In the genomic region with DNA sequence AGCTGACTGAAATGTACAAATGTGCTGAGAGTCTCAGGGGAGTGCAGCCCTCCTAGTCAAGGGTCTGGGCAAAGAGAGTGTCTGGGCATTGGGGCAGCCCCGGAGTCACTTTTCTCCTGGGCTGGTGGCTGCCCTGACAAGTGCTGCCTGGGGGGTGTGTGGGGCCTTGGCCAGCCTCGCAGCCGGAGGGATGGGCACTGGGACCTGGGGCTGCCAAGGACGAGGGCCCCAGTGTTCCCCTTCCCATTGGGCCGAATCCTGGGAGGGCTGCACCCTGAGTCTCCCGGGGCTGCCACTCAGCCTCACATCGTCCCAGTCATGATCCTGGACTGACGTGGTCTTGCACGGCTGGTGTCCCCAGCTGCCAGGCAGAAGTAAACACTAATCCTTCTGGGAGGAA, we compare ENCODE assay signal across 19 cellular contexts.
DNase-seq lines count a peak whose midpoint lies in the region; ATAC-seq and TF ChIP-seq lines count a peak whose summit lies in the region.
"Had no signal": no experiment of that assay in that cellular context is flagged by ENCODE, and none has a peak within 500 bp of the region (broad histone marks: within the 10 kb centered on the region; RNA-seq: fewer than 3 reads in every experiment).

No MANE protein-coding gene starts in this region.

- ATAC-seq in HG02970 (IDR thresholded peaks at IDR 0.05; ENCODE audit: low FRiP score, unreplicated experiment), result no peak
- ATAC-seq: PC-3 had no signal

- H3K36me3 Mint-ChIP-seq in nephron progenitor cell (ENCODE audit: low read depth), result peaks cover 36% of the 10 kb centered on the region

- peaks cover 15% of the 10 kb centered on the region for H3K4me1 Mint-ChIP-seq in nephron progenitor cell

- no peaks in the 10 kb centered on the region for H4K20me1 ChIP-seq in BLaER1

- H3K27ac ChIP-seq in BLaER1, result peak overlapping the region; percentile 52
- H3K27ac ChIP-seq: KMS-11, RWPE1, SJCRH30 had no signal

- peaks cover 27% of the 10 kb centered on the region for H3K4me1 ChIP-seq in BLaER1
- H3K4me1 ChIP-seq: SJCRH30 had no signal

- H3K4me3 ChIP-seq in BLaER1, result no peak overlapping the region
- no peak overlapping the region for H3K4me3 ChIP-seq in H7 (ENCODE audit: insufficient read depth, low read depth, low read length)
- H3K4me3 ChIP-seq: SJCRH30 had no signal

- DNase-seq in H7 (peak; percentile 45), fibroblast of peridontal ligament (ENCODE audit: extremely low read depth) (peak; percentile 19), nephron progenitor cell (no peak), NCI-H2107 treated with DMSO at 0.1 percent for 48 hours (lab: John Stamatoyannopoulos, UW; ENCODE audit: unreplicated experiment) (no peak), hypothalamus (lab: John Stamatoyannopoulos, UW) (no peak)
- DNase-seq: DMS 273 treated with DMSO at 0.1 percent for 48 hours, DND-41, H9, MV-4-11, NCI-H1417, NCI-H1930, NCI-H2171, NCI-H526, PC-3, SJCRH30 had no signal

- peak overlapping the region; percentile 59 for H3K4me2 ChIP-seq in BLaER1
- H3K4me2 ChIP-seq: KMS-11 had no signal

- H3K27me3 ChIP-seq in BLaER1, result no peaks in the 10 kb centered on the region
- no peaks in the 10 kb centered on the region for H3K27me3 ChIP-seq in H7 (ENCODE audit: control insufficient read depth, insufficient read depth, low read length)
- H3K27me3 ChIP-seq: SJCRH30 had no signal

- H3K9me3 Mint-ChIP-seq in nephron progenitor cell, result peaks cover 17% of the 10 kb centered on the region

- H3K36me3 ChIP-seq in BLaER1 (peaks cover 8% of the 10 kb centered on the region; the same call in 1 of the 2 replicates), H7 (replicated peaks; ENCODE audit: control insufficient read depth, insufficient read depth, low read length) (no peaks in the 10 kb centered on the region)
- H3K36me3 ChIP-seq: SJCRH30 had no signal

- no peak overlapping the region for H3K4me3 Mint-ChIP-seq in nephron progenitor cell
- H3K4me3 Mint-ChIP-seq: H9 had no signal

- H3K9me3 ChIP-seq in BLaER1, result no peaks in the 10 kb centered on the region
- H3K9me3 ChIP-seq: SJCRH30 had no signal

- TF ChIP-seq CTCF in nephron progenitor cell (IDR thresholded peaks at IDR 0.05), result no peak

- 0 out of 2 replicates have a peak overlapping the region, but pooled peaks have one; percentile 12 for H3K9ac ChIP-seq in BLaER1
- H3K9ac ChIP-seq: KMS-11 had no signal

- H3K27ac Mint-ChIP-seq in nephron progenitor cell, result peak overlapping the region; percentile 5

- no peaks in the 10 kb centered on the region for H3K27me3 Mint-ChIP-seq in nephron progenitor cell (ENCODE audit: low read depth, poor library complexity)

Comparison
In these comparisons a context has a peak if more than half of its experiments do, and no peak if none do; other contexts are left out.
1. DNase-seq: peak in H7 (single experiment) and fibroblast of peridontal ligament (single experiment); none in nephron progenitor cell (single experiment), NCI-H2107 treated with DMSO at 0.1 percent for 48 hours (single experiment) and hypothalamus (0 of 51).